Comparison of ENCODE assay signal across 8 cellular contexts in the genomic region with DNA sequence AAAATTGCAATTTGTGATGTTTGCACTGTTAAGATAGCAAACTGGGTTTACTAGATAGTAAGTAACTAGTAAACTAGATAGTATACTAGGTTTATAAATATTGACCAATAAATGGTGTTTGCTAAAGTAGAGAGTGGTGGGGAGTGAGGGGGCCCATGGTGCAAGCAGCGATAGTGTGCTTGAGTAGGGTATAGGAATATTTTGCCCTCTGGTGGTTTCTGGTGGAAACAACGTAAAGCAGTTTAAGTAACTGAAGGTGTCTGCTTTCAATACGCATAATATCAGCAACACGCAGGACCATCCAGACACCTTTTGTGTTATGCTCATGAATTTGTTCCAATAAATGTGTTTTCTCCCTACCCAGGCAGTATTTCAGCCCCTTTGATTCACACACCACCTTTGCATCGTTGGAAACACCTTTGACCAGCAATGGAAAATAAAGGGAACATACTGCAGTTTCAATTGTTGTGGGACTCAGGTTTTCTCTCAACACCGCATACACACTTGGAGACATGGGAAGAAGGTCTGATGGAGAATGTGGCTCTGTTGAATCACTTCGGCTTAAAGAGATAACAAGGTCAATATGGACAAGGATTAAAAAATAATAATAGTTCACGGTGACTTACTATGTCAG. TPM values are rescaled to one million over a fixed set of nuclear protein-coding genes. Genes with fewer than 3 reads are reported as not detected.
A peak's percentile ranks its signal among the peaks of the same experiment; 100 is the strongest.
DNase-seq lines count a peak whose midpoint lies in the region; ATAC-seq and TF ChIP-seq lines count a peak whose summit lies in the region.

No MANE protein-coding gene starts in this region.

- no peak overlapping the region for H3K4me2 ChIP-seq in neural progenitor cell

- no peaks in the 10 kb centered on the region for H4K20me1 ChIP-seq in neural progenitor cell (ENCODE audit: low read depth)

- peak; percentile 74 to 84 (median 79) for ATAC-seq in T-cell (replicated peaks in 1 of 4)

- POLR2A ChIA-PET in T-cell (lab: Charles Lee), result interaction anchor here in 1 of 2 donors (0.6 kb wide), 1 partner anchor 32 kb away, joined by 5 read pairs; no protein-coding TSS in a partner anchor

- H3K4me1 ChIP-seq in neural progenitor cell, result no peaks in the 10 kb centered on the region

- H3K4me1 Mint-ChIP-seq in HFFc6 (ENCODE audit: low read depth) (peaks cover 42% of the 10 kb centered on the region), T-cell (peaks cover 35 to 46% (median 43%) of the 10 kb centered on the region in 3 donors), neural progenitor cell (peaks cover 5% of the 10 kb centered on the region)

- H3K4me3 ChIP-seq in GM12875 (ENCODE audit: low read depth, low read length) (no peak overlapping the region), epithelial cell of esophagus (ENCODE audit: low read length) (no peak overlapping the region), neural progenitor cell (no peak overlapping the region)

- no peaks in the 10 kb centered on the region for H3K9me3 ChIP-seq in neural progenitor cell (ENCODE audit: low read depth)

- H3K79me2 ChIP-seq in neural progenitor cell (ENCODE audit: low read depth), result no peaks in the 10 kb centered on the region

- H3K4me3 Mint-ChIP-seq in HFFc6, result no peak overlapping the region
- H3K4me3 Mint-ChIP-seq in T-cell, result no peak overlapping the region
- no peak overlapping the region for H3K4me3 Mint-ChIP-seq in neural progenitor cell

- H3K9me3 Mint-ChIP-seq in HFFc6 (no peaks in the 10 kb centered on the region), T-cell (no peaks in the 10 kb centered on the region), neural progenitor cell (no peaks in the 10 kb centered on the region)

- H3K27ac ChIP-seq in neural progenitor cell, result no peak overlapping the region

- H2AFZ ChIP-seq in neural progenitor cell (replicated peaks), result peak overlapping the region; percentile 82

- H3K36me3 Mint-ChIP-seq in HFFc6 (ENCODE audit: low read depth) (no peaks in the 10 kb centered on the region), T-cell (peaks cover 47% of the 10 kb centered on the region), neural progenitor cell (no peaks in the 10 kb centered on the region)

- H3K27me3 Mint-ChIP-seq in HFFc6 (ENCODE audit: insufficient read depth) (no peaks in the 10 kb centered on the region), T-cell (no peaks in the 10 kb centered on the region), neural progenitor cell (ENCODE audit: insufficient read depth, low read depth) (no peaks in the 10 kb centered on the region)

- no peaks in the 10 kb centered on the region for H3K36me3 ChIP-seq in neural progenitor cell

- H3K27ac Mint-ChIP-seq in HFFc6 (no peak overlapping the region), T-cell (peak overlapping the region; percentile 81 to 87), neural progenitor cell (no peak overlapping the region)

- peak; percentile 69 for TF ChIP-seq CTCF in GM12875 (IDR thresholded peaks at IDR 0.05; ENCODE audit: borderline replicate concordance, insufficient read depth, low read depth, low read length)
- TF ChIP-seq CTCF in HFFc6 (IDR thresholded peaks at IDR 0.05), result peak; percentile 78
- peak; percentile 75 for TF ChIP-seq CTCF in epithelial cell of esophagus (IDR thresholded peaks at IDR 0.05; ENCODE audit: insufficient read depth, low read depth, low read length, missing control alignments)
- peak; percentile 65 for TF ChIP-seq CTCF in neural progenitor cell (IDR thresholded peaks at IDR 0.05)

- DNase-seq in Ammon's horn (ENCODE audit: low spot score) (peak; percentile 43), HFFc6 (no peak), MV-4-11 (lab: John Stamatoyannopoulos, UW) (peak; percentile 49), T-cell (peak in 12 of 34 experiments; percentile 9 to 57 (median 42)), epithelial cell of esophagus (ENCODE audit: low read depth) (peak; percentile 66), neural progenitor cell (ENCODE audit: low spot score) (peak; percentile 67), kidney glomerular epithelial cell (lab: John Stamatoyannopoulos, UW) (no peak)

- no peak overlapping the region for H3K9ac ChIP-seq in neural progenitor cell

- CTCF ChIA-PET in T-cell (lab: Charles Lee), result interaction anchor here in 1 of 2 donors (1.4 kb wide), 1 partner anchor 12 kb away, joined by 4 read pairs; no protein-coding TSS in a partner anchor

- no peaks in the 10 kb centered on the region for H3F3A ChIP-seq in neural progenitor cell (ENCODE audit: low read depth)

- H3K27me3 ChIP-seq in neural progenitor cell, result no peaks in the 10 kb centered on the region

RNA-seq across cellular contexts. Expression of a gene that starts 16.7 kb away (rescaled TPM):
- total RNA-seq in HFFc6 (2021; fragmentation: NEBNext Ultra II Directional; extraction: Animal tissue kit (Norgen Biotek cat#: 25700)), result 100 to 1,000 TPM in 4 of 6 experiments, 10 to 100 TPM in 2; 91.6 to 154 (median 138) TPM
- total RNA-seq in T-cell (100 to 1,000 TPM in 3 of 5 donors, 10 to 100 TPM in 2; 77.6 to 229 (median 152) TPM), neural progenitor cell (ENCODE audit: low replicate concordance) (52.5 and 61.7 TPM in 2 replicates)

Comparison
In these comparisons a context has a peak if more than half of its experiments do, and no peak if none do; other contexts are left out.
1. DNase-seq: peak in Ammon's horn (single experiment), MV-4-11 (single experiment), epithelial cell of esophagus (single experiment) and neural progenitor cell (single experiment); none in HFFc6 (single experiment) and kidney glomerular epithelial cell (single experiment).
2. H3K27ac Mint-ChIP-seq: peak in T-cell (2 of 2); none in HFFc6 (single experiment) and neural progenitor cell (single experiment).
3. Peak in every context shown above with its lines, with median percentiles within 50 percentile points of each other: CTCF ChIP-seq.